Comparison of ENCODE assay signal across 26 cellular contexts in the genomic region with DNA sequence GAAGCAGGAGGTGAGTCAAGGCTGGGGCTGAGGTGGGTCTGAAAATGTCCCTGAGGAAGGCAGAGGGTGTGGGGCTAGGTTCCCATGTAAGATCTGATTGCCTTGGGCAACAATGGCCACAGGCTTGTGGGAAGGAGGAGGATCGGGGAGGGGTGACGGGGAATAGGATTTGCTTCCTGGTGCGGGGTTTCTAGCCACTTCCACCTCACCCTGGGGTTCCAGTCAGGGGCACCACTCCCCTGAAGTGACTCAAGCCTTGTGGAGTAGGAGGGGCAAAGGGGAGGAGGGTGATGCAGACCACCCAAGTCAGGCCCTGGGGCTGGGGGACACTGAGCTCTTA. TPM values are rescaled to one million over a fixed set of nuclear protein-coding genes. Genes with fewer than 3 reads are reported as not detected.
DNase-seq lines count a peak whose midpoint lies in the region; ATAC-seq and TF ChIP-seq lines count a peak whose summit lies in the region.
"Had no signal": no experiment of that assay in that cellular context is flagged by ENCODE, and none has a peak within 500 bp of the region (broad histone marks: within the 10 kb centered on the region; RNA-seq: fewer than 3 reads in every experiment).

No MANE protein-coding gene starts in this region.

- no peaks in the 10 kb centered on the region for H3K4me1 Mint-ChIP-seq in central memory CD8-positive, alpha-beta T cell
- H3K4me1 Mint-ChIP-seq: natural killer cell had no signal

- no peak overlapping the region for H3K4me3 ChIP-seq in HEK293 (ENCODE audit: low read depth, low read length)
- H3K4me3 ChIP-seq in osteoblast (ENCODE audit: insufficient read depth, low read length), result no peak overlapping the region
- H3K4me3 ChIP-seq: left ventricle myocardium inferior, ovary, right atrium auricular region, transverse colon had no signal

- H3K27me3 ChIP-seq in osteoblast (ENCODE audit: insufficient read depth, low read length), result peaks cover 3% of the 10 kb centered on the region
- H3K27me3 ChIP-seq: ovary, right atrium auricular region had no signal

- DNase-seq in ELR (ENCODE audit: low read depth), result peak; percentile 52
- no peak for DNase-seq in central memory CD8-positive, alpha-beta T cell (ENCODE audit: low spot score in 2 of 2)
- peak; percentile 84 for DNase-seq in osteoblast (ENCODE audit: insufficient read length, low spot score, missing footprints)
- no peak for DNase-seq in stimulated activated CD4-positive, alpha-beta T cell treated with anti-CD3 and anti-CD28 coated beads, Interleukin-4, amount 100 ng/mL, for 4 hours
- DNase-seq in activated naive CD4-positive, alpha-beta T cell (lab: John Stamatoyannopoulos, UW), result no peak
- DNase-seq: activated CD4-positive, alpha-beta T cell treated with anti-CD3 and anti-CD28 coated beads for 4 hours; activated gamma-delta T cell treated with Interleukin-2 at 50 U/mL for 16 hours; activated T-cell treated with anti-CD3 and anti-CD28 coated beads, Interleukin-2, amount 50 U/mL, for 24 hours; C1 segment of cervical spinal cord; Caco-2; DMS79; left ventricle myocardium inferior; natural killer cell; NCI-H1436; NCI-H345; NCI-H748 treated with DMSO at 0.1 percent for 48 hours; ovary; transverse colon had no signal

- POLR2A ChIA-PET in HEK293 (lab: Yijun Ruan, JAX), result no interaction called here

- TF ChIP-seq CTCF in HEK293 (tag by site-specific recombination; IDR thresholded peaks at IDR 0.05), result no peak
- TF ChIP-seq CTCF in osteoblast (IDR thresholded peaks at IDR 0.05; ENCODE audit: extremely low read depth, low read depth, low read length), result no peak

- no peaks in the 10 kb centered on the region for H3K9me3 Mint-ChIP-seq in central memory CD8-positive, alpha-beta T cell
- H3K9me3 Mint-ChIP-seq: activated T-cell treated with anti-CD3 and anti-CD28 coated beads, Interleukin-2, amount 50 U/mL, for 24 hours; IgD-negative memory B cell; natural killer cell had no signal

- peak overlapping the region; percentile 52 for H3K27ac Mint-ChIP-seq in central memory CD8-positive, alpha-beta T cell (ENCODE audit: low read depth)
- H3K27ac Mint-ChIP-seq: activated T-cell treated with anti-CD3 and anti-CD28 coated beads, Interleukin-2, amount 50 U/mL, for 24 hours; brain; IgD-negative memory B cell; natural killer cell had no signal

- H3K9me3 ChIP-seq in HEK293 (ENCODE audit: control insufficient read depth, insufficient read depth, low read depth, low read length) (no peaks in the 10 kb centered on the region), osteoblast (ENCODE audit: low read depth, low read length) (no peaks in the 10 kb centered on the region)
- H3K9me3 ChIP-seq: Caco-2, left ventricle myocardium inferior, ovary, right atrium auricular region, transverse colon had no signal

- peaks cover 4% of the 10 kb centered on the region for H4K20me1 ChIP-seq in osteoblast (ENCODE audit: insufficient read depth, low read length)

- H3K36me3 ChIP-seq in HEK293 (ENCODE audit: control insufficient read depth in 2 of 2, insufficient read depth in 1 of 2, low read length in 2 of 2), result no peaks in the 10 kb centered on the region
- no peaks in the 10 kb centered on the region for H3K36me3 ChIP-seq in osteoblast (ENCODE audit: insufficient read depth, low read length)
- H3K36me3 ChIP-seq: left ventricle myocardium inferior, ovary, right atrium auricular region, transverse colon had no signal

- no peak overlapping the region for H2AFZ ChIP-seq in osteoblast (ENCODE audit: low read length)

- no peak for ATAC-seq in central memory CD8-positive, alpha-beta T cell (replicated peaks; ENCODE audit: extremely low read depth, poor library complexity, severe bottlenecking)
- ATAC-seq in HG03354 (IDR thresholded peaks at IDR 0.05; ENCODE audit: poor library complexity, severe bottlenecking, unreplicated experiment), result no peak
- ATAC-seq: natural killer cell had no signal

- H3K36me3 Mint-ChIP-seq in central memory CD8-positive, alpha-beta T cell (ENCODE audit: insufficient read depth), result peaks cover 5% of the 10 kb centered on the region
- H3K36me3 Mint-ChIP-seq: brain, IgD-negative memory B cell, natural killer cell had no signal

- H3K79me2 ChIP-seq in osteoblast (ENCODE audit: insufficient read depth, low read length), result no peaks in the 10 kb centered on the region

- H3K27ac ChIP-seq in HEK293 (ENCODE audit: extremely low read depth, low read depth, low read length), result no peak overlapping the region
- H3K27ac ChIP-seq in osteoblast (ENCODE audit: low read depth, low read length), result no peak overlapping the region
- H3K27ac ChIP-seq: left ventricle myocardium inferior, ovary, right atrium auricular region, transverse colon had no signal

- peaks cover 39% of the 10 kb centered on the region for H3K27me3 Mint-ChIP-seq in central memory CD8-positive, alpha-beta T cell
- H3K27me3 Mint-ChIP-seq: brain had no signal

- no peaks in the 10 kb centered on the region for H3K4me1 ChIP-seq in HEK293 (ENCODE audit: control insufficient read depth, insufficient read depth, low read length)
- no peaks in the 10 kb centered on the region for H3K4me1 ChIP-seq in osteoblast (ENCODE audit: insufficient read depth, low read length)
- H3K4me1 ChIP-seq: Caco-2, left ventricle myocardium inferior, right atrium auricular region had no signal

- H3K4me3 Mint-ChIP-seq in central memory CD8-positive, alpha-beta T cell, result no peak overlapping the region
- H3K4me3 Mint-ChIP-seq: activated T-cell treated with anti-CD3 and anti-CD28 coated beads, Interleukin-2, amount 50 U/mL, for 24 hours; brain; IgD-negative memory B cell; natural killer cell had no signal

- CTCF ChIA-PET in HEK293 (lab: Yijun Ruan, JAX), result interaction anchor here (0.8 kb wide), 1 partner anchor 9 kb away, joined by 3 read pairs; no protein-coding TSS in a partner anchor

- no peak overlapping the region for H3K4me2 ChIP-seq in osteoblast (ENCODE audit: insufficient read depth, low read length)

TF ChIP-seq in HEK293, 187 proteins besides CTCF, POLR2A, EP300 and RAD21:
- TF ChIP-seq GLI2 (tag by site-specific recombination; IDR thresholded peaks at IDR 0.05; ENCODE audit: borderline replicate concordance, low read depth) (no peak), ZNF341 (tag by site-specific recombination; IDR thresholded peaks at IDR 0.05; ENCODE audit: low read depth) (peak; percentile 74)

RNA-seq across cellular contexts. Expression of a gene that starts 12.2 kb away (rescaled TPM):
- total RNA-seq in osteoblast, result 0.29 TPM in 1 of 2 replicates, not detected in the other
- total RNA-seq: endothelial cell of umbilical vein; glomerular endothelial cell; T-helper 2 cell treated with Interferon-gamma antibody and Interleukin-4, amounts not matched to agents 100 ng/mL and 5 ng/mL, for 36 hours had no signal

Comparison
In these comparisons a context has a peak if more than half of its experiments do, and no peak if none do; other contexts are left out.
1. DNase-seq: peak in ELR (single experiment) and osteoblast (single experiment); none in central memory CD8-positive, alpha-beta T cell (0 of 2), stimulated activated CD4-positive, alpha-beta T cell treated with anti-CD3 and anti-CD28 coated beads, Interleukin-4, amount 100 ng/mL, for 4 hours (0 of 2) and activated naive CD4-positive, alpha-beta T cell (0 of 4).